3 cellular contexts compared by ENCODE assay signal in the genomic region with DNA sequence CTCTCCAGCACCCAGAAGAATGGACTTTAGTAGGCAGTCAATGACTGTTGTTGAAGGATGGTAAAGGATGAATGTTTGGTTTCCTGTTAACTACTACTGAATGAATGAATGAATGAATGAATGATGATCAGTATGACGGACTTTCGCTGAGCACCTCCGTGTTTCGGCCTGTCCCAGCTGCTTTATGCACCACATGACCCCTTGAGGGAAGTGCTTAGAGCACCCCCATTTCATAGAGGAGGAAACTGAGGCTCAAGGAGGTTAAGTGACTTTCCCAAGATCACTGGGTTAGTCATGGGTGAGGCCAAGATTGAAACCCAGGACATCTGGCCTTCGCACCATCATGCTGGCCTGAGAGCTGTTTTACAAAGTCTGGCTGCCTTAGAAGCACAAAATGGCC.
TF ChIP-seq lines count a peak whose summit lies in the region.

No MANE protein-coding gene starts in this region.

TF ChIP-seq in HepG2, 621 proteins besides CTCF, POLR2A, EP300 and RAD21:
- no peak for TF ChIP-seq EZH2 (conservative IDR thresholded peaks at IDR 0.05; ENCODE audit: low read depth, low read length)
- TF ChIP-seq ZNF629 (CRISPR knock-in tag; conservative IDR thresholded peaks at IDR 0.05) = 0 out of 2 replicates have a peak, but pooled peaks have one; percentile 22

TF ChIP-seq in K562, 482 proteins besides CTCF, POLR2A, EP300 and RAD21:
- peak; percentile 58 for TF ChIP-seq ESRRA (IDR thresholded peaks at IDR 0.05; ENCODE audit: borderline replicate concordance, low read depth)
- peak; percentile 61 for TF ChIP-seq RBM25 (IDR thresholded peaks at IDR 0.05; ENCODE audit: low read depth, low read length, severe bottlenecking)
- no peak for TF ChIP-seq ZNF263 (CRISPR knock-in tag; IDR thresholded peaks at IDR 0.05; ENCODE audit: borderline replicate concordance)
- TF ChIP-seq ZNF24 (IDR thresholded peaks at IDR 0.05) = peak; percentile 97

TF ChIP-seq in GM23338, 12 proteins besides CTCF, POLR2A, EP300 and RAD21:
- TF ChIP-seq ZNF331 (CRISPR knock-in tag; IDR thresholded peaks at IDR 0.05; ENCODE audit: low read depth) (no peak), EZH2phosphoT487 (IDR thresholded peaks at IDR 0.05; ENCODE audit: unreplicated experiment) (no peak), STAT1 (IDR thresholded peaks at IDR 0.05; ENCODE audit: unreplicated experiment) (no peak), JUNB (IDR thresholded peaks at IDR 0.05; ENCODE audit: unreplicated experiment) (no peak), EZH2 (IDR thresholded peaks at IDR 0.05; ENCODE audit: low read depth, unreplicated experiment) (no peak), POLR2AphosphoS5 (IDR thresholded peaks at IDR 0.05; ENCODE audit: low read depth) (no peak), CREB1 (CRISPR knock-in tag; IDR thresholded peaks at IDR 0.05; ENCODE audit: low read depth) (no peak), ZNF114 (CRISPR knock-in tag; IDR thresholded peaks at IDR 0.05) (no peak), NANOG (IDR thresholded peaks at IDR 0.05; ENCODE audit: borderline replicate concordance) (no peak)
- TF ChIP-seq, protein P1, sequence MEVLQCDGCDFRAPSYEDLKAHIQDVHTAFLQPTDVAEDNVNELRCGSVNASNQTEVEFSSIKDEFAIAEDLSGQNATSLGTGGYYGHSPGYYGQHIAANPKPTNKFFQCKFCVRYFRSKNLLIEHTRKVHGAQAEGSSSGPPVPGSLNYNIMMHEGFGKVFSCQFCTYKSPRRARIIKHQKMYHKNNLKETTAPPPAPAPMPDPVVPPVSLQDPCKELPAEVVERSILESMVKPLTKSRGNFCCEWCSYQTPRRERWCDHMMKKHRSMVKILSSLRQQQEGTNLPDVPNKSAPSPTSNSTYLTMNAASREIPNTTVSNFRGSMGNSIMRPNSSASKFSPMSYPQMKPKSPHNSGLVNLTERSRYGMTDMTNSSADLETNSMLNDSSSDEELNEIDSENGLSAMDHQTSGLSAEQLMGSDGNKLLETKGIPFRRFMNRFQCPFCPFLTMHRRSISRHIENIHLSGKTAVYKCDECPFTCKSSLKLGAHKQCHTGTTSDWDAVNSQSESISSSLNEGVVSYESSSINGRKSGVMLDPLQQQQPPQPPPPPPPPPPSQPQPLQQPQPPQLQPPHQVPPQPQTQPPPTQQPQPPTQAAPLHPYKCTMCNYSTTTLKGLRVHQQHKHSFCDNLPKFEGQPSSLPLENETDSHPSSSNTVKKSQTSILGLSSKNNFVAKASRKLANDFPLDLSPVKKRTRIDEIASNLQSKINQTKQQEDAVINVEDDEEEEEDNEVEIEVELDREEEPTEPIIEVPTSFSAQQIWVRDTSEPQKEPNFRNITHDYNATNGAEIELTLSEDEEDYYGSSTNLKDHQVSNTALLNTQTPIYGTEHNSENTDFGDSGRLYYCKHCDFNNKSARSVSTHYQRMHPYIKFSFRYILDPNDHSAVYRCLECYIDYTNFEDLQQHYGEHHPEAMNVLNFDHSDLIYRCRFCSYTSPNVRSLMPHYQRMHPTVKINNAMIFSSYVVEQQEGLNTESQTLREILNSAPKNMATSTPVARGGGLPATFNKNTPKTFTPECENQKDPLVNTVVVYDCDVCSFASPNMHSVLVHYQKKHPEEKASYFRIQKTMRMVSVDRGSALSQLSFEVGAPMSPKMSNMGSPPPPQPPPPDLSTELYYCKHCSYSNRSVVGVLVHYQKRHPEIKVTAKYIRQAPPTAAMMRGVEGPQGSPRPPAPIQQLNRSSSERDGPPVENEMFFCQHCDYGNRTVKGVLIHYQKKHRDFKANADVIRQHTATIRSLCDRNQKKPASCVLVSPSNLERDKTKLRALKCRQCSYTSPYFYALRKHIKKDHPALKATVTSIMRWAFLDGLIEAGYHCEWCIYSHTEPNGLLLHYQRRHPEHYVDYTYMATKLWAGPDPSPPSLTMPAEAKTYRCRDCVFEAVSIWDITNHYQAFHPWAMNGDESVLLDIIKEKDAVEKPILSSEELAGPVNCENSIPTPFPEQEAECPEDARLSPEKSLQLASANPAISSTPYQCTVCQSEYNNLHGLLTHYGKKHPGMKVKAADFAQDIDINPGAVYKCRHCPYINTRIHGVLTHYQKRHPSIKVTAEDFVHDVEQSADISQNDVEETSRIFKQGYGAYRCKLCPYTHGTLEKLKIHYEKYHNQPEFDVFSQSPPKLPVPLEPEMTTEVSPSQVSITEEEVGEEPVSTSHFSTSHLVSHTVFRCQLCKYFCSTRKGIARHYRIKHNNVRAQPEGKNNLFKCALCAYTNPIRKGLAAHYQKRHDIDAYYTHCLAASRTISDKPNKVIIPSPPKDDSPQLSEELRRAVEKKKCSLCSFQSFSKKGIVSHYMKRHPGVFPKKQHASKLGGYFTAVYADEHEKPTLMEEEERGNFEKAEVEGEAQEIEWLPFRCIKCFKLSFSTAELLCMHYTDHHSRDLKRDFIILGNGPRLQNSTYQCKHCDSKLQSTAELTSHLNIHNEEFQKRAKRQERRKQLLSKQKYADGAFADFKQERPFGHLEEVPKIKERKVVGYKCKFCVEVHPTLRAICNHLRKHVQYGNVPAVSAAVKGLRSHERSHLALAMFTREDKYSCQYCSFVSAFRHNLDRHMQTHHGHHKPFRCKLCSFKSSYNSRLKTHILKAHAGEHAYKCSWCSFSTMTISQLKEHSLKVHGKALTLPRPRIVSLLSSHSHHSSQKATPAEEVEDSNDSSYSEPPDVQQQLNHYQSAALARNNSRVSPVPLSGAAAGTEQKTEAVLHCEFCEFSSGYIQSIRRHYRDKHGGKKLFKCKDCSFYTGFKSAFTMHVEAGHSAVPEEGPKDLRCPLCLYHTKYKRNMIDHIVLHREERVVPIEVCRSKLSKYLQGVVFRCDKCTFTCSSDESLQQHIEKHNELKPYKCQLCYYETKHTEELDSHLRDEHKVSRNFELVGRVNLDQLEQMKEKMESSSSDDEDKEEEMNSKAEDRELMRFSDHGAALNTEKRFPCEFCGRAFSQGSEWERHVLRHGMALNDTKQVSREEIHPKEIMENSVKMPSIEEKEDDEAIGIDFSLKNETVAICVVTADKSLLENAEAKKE (CRISPR knock-in tag; IDR thresholded peaks at IDR 0.05) = no peak
- TF ChIP-seq, protein P2, sequence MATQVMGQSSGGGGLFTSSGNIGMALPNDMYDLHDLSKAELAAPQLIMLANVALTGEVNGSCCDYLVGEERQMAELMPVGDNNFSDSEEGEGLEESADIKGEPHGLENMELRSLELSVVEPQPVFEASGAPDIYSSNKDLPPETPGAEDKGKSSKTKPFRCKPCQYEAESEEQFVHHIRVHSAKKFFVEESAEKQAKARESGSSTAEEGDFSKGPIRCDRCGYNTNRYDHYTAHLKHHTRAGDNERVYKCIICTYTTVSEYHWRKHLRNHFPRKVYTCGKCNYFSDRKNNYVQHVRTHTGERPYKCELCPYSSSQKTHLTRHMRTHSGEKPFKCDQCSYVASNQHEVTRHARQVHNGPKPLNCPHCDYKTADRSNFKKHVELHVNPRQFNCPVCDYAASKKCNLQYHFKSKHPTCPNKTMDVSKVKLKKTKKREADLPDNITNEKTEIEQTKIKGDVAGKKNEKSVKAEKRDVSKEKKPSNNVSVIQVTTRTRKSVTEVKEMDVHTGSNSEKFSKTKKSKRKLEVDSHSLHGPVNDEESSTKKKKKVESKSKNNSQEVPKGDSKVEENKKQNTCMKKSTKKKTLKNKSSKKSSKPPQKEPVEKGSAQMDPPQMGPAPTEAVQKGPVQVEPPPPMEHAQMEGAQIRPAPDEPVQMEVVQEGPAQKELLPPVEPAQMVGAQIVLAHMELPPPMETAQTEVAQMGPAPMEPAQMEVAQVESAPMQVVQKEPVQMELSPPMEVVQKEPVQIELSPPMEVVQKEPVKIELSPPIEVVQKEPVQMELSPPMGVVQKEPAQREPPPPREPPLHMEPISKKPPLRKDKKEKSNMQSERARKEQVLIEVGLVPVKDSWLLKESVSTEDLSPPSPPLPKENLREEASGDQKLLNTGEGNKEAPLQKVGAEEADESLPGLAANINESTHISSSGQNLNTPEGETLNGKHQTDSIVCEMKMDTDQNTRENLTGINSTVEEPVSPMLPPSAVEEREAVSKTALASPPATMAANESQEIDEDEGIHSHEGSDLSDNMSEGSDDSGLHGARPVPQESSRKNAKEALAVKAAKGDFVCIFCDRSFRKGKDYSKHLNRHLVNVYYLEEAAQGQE (IDR thresholded peaks at IDR 0.05; ENCODE audit: unreplicated experiment) = no peak
- TF ChIP-seq, protein P3, sequence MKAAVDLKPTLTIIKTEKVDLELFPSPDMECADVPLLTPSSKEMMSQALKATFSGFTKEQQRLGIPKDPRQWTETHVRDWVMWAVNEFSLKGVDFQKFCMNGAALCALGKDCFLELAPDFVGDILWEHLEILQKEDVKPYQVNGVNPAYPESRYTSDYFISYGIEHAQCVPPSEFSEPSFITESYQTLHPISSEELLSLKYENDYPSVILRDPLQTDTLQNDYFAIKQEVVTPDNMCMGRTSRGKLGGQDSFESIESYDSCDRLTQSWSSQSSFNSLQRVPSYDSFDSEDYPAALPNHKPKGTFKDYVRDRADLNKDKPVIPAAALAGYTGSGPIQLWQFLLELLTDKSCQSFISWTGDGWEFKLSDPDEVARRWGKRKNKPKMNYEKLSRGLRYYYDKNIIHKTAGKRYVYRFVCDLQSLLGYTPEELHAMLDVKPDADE (IDR thresholded peaks at IDR 0.05) = no peak
